19 cellular contexts compared by ENCODE assay signal in the genomic region with DNA sequence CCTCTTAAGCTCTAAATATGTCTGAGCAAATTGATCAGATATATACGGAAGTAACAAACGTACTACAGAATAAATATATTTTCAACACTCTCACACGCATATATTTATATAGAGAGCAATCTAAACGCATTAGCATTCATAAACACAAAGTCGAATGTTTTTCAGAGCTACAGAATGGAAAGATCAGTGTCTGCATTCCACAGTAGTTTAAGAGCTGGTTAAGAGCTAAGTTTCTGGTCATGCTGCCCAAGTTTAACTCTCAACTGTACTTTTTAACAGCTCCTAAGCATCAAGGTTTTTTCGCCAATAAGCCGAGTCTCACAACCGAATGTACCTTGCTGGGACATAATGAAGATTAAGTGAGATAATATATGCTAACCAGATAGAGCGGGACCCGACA. TPM values are rescaled to one million over a fixed set of nuclear protein-coding genes. Genes with fewer than 3 reads are reported as not detected.
DNase-seq lines count a peak whose midpoint lies in the region; ATAC-seq and TF ChIP-seq lines count a peak whose summit lies in the region.
"Had no signal": no experiment of that assay in that cellular context is flagged by ENCODE, and none has a peak within 500 bp of the region (broad histone marks: within the 10 kb centered on the region; RNA-seq: fewer than 3 reads in every experiment).

No MANE protein-coding gene starts in this region.

- no peaks in the 10 kb centered on the region for H3K27me3 ChIP-seq in SK-N-SH (ENCODE audit: insufficient read depth)
- no peaks in the 10 kb centered on the region for H3K27me3 ChIP-seq in left lung
- H3K27me3 ChIP-seq in upper lobe of right lung: no peaks in the 10 kb centered on the region
- H3K27me3 ChIP-seq in GM23338 (ENCODE audit: insufficient read depth): no peaks in the 10 kb centered on the region
- H3K27me3 ChIP-seq: BLaER1 treated with 17β-estradiol and CSF1 and Interleukin-3, amounts not matched to agents 10 nM and 100 nM had no signal

- no peaks in the 10 kb centered on the region for H3K4me1 Mint-ChIP-seq in activated CD8-positive, alpha-beta T cell treated with anti-CD3 and anti-CD28 coated beads for 36 hours (ENCODE audit: low read depth)
- no peaks in the 10 kb centered on the region for H3K4me1 Mint-ChIP-seq in GM23338
- H3K4me1 Mint-ChIP-seq: B cell had no signal

- no peaks in the 10 kb centered on the region for H3K9me3 ChIP-seq in SK-N-SH
- H3K9me3 ChIP-seq in left lung: no peaks in the 10 kb centered on the region
- H3K9me3 ChIP-seq in upper lobe of right lung: no peaks in the 10 kb centered on the region
- H3K9me3 ChIP-seq: A549, Caco-2 had no signal

- H3K27me3 Mint-ChIP-seq in activated CD8-positive, alpha-beta T cell treated with anti-CD3 and anti-CD28 coated beads for 36 hours: no peaks in the 10 kb centered on the region
- no peaks in the 10 kb centered on the region for H3K27me3 Mint-ChIP-seq in GM23338 (ENCODE audit: insufficient read depth, low read depth, poor library complexity)
- H3K27me3 Mint-ChIP-seq: CD4-positive, alpha-beta T cell had no signal

- no peak for ATAC-seq in SK-N-SH treated with all-trans-retinoic acid at 6 μM for 48 hours
- peak; percentile 81 for ATAC-seq in left lung
- peak; percentile 31 for ATAC-seq in upper lobe of right lung
- no peak for ATAC-seq in activated CD8-positive, alpha-beta T cell treated with anti-CD3 and anti-CD28 coated beads for 36 hours
- ATAC-seq in GM23338: no peak
- ATAC-seq: A549; CD8-positive, alpha-beta T cell had no signal

- no peak overlapping the region for H3K27ac ChIP-seq in SK-N-SH (ENCODE audit: low read depth in 2 of 2, low read length in 1 of 2)
- no peak overlapping the region for H3K27ac ChIP-seq in left lung
- H3K27ac ChIP-seq in upper lobe of right lung: no peak overlapping the region
- H3K27ac ChIP-seq in GM23338 (ENCODE audit: low read depth): no peak overlapping the region
- H3K27ac ChIP-seq: 22Rv1; A549; BLaER1 treated with 17β-estradiol and CSF1 and Interleukin-3, amounts not matched to agents 10 nM and 100 nM; C4-2B had no signal

- TF ChIP-seq EP300 in SK-N-SH (IDR thresholded peaks at IDR 0.05; ENCODE audit: borderline replicate concordance in 1 of 2, low read depth in 1 of 2, low read length in 1 of 2): no peak

- H2AFZ ChIP-seq in SK-N-SH (ENCODE audit: low read depth): no peak overlapping the region
- H2AFZ ChIP-seq in GM23338: no peak overlapping the region

- no peak for TF ChIP-seq RAD21 in SK-N-SH (IDR thresholded peaks at IDR 0.05; ENCODE audit: low read length)

- H3K4me3 Mint-ChIP-seq in activated CD8-positive, alpha-beta T cell treated with anti-CD3 and anti-CD28 coated beads for 36 hours: no peak overlapping the region
- no peak overlapping the region for H3K4me3 Mint-ChIP-seq in GM23338
- H3K4me3 Mint-ChIP-seq: B cell; CD4-positive, alpha-beta T cell; CD8-positive, alpha-beta T cell had no signal

- H3K27ac Mint-ChIP-seq in activated CD8-positive, alpha-beta T cell treated with anti-CD3 and anti-CD28 coated beads for 36 hours: no peak overlapping the region
- no peak overlapping the region for H3K27ac Mint-ChIP-seq in GM23338
- H3K27ac Mint-ChIP-seq: B cell; CD4-positive, alpha-beta T cell; CD8-positive, alpha-beta T cell had no signal

- no peak for DNase-seq in SK-N-SH
- DNase-seq in left lung: no peak
- DNase-seq in upper lobe of right lung: no peak
- no peak for DNase-seq in activated CD8-positive, alpha-beta T cell treated with anti-CD3 and anti-CD28 coated beads for 36 hours
- DNase-seq in GM23338 (ENCODE audit: low spot score): no peak
- no peak for DNase-seq in lower leg skin (ENCODE audit: low spot score in 2 of 2)
- DNase-seq: AML-193; Caco-2; Calu3; CD4-positive, alpha-beta T cell; CD8-positive, alpha-beta T cell; DMS79 treated with DMSO at 0.1 percent for 48 hours; GF-D8 had no signal

- H3K9me2 ChIP-seq in SK-N-SH (no peaks in the 10 kb centered on the region), GM23338 (ENCODE audit: insufficient read depth) (peaks cover 6% of the 10 kb centered on the region; the same call in 1 of the 2 replicates)

- no peak overlapping the region for H3K9ac ChIP-seq in SK-N-SH
- H3K9ac ChIP-seq: BLaER1 treated with 17β-estradiol and CSF1 and Interleukin-3, amounts not matched to agents 10 nM and 100 nM had no signal

- POLR2A ChIA-PET in SK-N-SH (lab: Yijun Ruan, JAX): no interaction called here
- POLR2A ChIA-PET in activated CD8-positive, alpha-beta T cell treated with anti-CD3 and anti-CD28 coated beads for 36 hours (lab: Charles Lee): no interaction called here

- intact Hi-C loops in left lung (cut with DNase I): no loop called here
- intact Hi-C loops in upper lobe of right lung (cut with DNase I): no loop called here
- intact Hi-C loops in activated CD8-positive, alpha-beta T cell treated with anti-CD3 and anti-CD28 coated beads for 36 hours (cut with micrococcal nuclease): no loop called here
- intact Hi-C loops in lower leg skin (cut with DNase I; ENCODE audit: low total_unique reads): no loop called here

- H3K4me3 ChIP-seq in SK-N-SH (ENCODE audit: low read depth in 2 of 2, low read length in 1 of 2) (no peak overlapping the region), left lung (no peak overlapping the region), upper lobe of right lung (no peak overlapping the region), GM23338 (no peak overlapping the region), lower leg skin (ENCODE audit: low read depth, poor library complexity, severe bottlenecking) (no peak overlapping the region)
- H3K4me3 ChIP-seq: A549; BLaER1 treated with 17β-estradiol and CSF1 and Interleukin-3, amounts not matched to agents 10 nM and 100 nM had no signal

- peaks cover 8% of the 10 kb centered on the region for H3K9me3 Mint-ChIP-seq in activated CD8-positive, alpha-beta T cell treated with anti-CD3 and anti-CD28 coated beads for 36 hours
- H3K9me3 Mint-ChIP-seq in GM23338: no peaks in the 10 kb centered on the region

- H3K36me3 ChIP-seq in SK-N-SH (replicated peaks in 1 of 2; ENCODE audit: control insufficient read depth in 1 of 2, insufficient read depth in 2 of 2, low read length in 1 of 2): peaks cover 19 to 23% of the 10 kb centered on the region in 2 experiments
- no peaks in the 10 kb centered on the region for H3K36me3 ChIP-seq in left lung
- peaks cover 10% of the 10 kb centered on the region for H3K36me3 ChIP-seq in upper lobe of right lung
- H3K36me3 ChIP-seq in GM23338 (ENCODE audit: insufficient read depth): no peaks in the 10 kb centered on the region

- H3K4me1 ChIP-seq in SK-N-SH (ENCODE audit: control insufficient read depth in 1 of 2, insufficient read depth in 2 of 2, low read depth in 1 of 2, low read length in 1 of 2): peaks cover 0 to 10% of the 10 kb centered on the region in 2 experiments; a peak in 1 of 4 replicates
- H3K4me1 ChIP-seq in left lung: peaks cover 0 to 4% of the 10 kb centered on the region in 2 donors
- no peaks in the 10 kb centered on the region for H3K4me1 ChIP-seq in upper lobe of right lung
- no peaks in the 10 kb centered on the region for H3K4me1 ChIP-seq in GM23338 (ENCODE audit: insufficient read depth)

- WGBS in SK-N-SH (ENCODE audit: low lambda C conversion rate): 96% methylated on average over 10 of the region's 10 CpGs
- WGBS in lower leg skin, 2 donors: 73% methylated on average over 10 of the region's 10 CpGs

- H4K20me1 ChIP-seq in SK-N-SH (ENCODE audit: insufficient read depth) (no peaks in the 10 kb centered on the region), GM23338 (replicated peaks; ENCODE audit: insufficient read depth) (no peaks in the 10 kb centered on the region)
- H4K20me1 ChIP-seq: BLaER1 treated with 17β-estradiol and CSF1 and Interleukin-3, amounts not matched to agents 10 nM and 100 nM had no signal

- TF ChIP-seq POLR2A in lower leg skin (IDR thresholded peaks at IDR 0.05): no peak

- CTCF ChIA-PET in SK-N-SH (lab: Yijun Ruan, JAX): interaction anchor here (0.6 kb wide), 1 partner anchor 38 kb away, joined by 3 read pairs; no protein-coding TSS in a partner anchor
- CTCF ChIA-PET in activated CD8-positive, alpha-beta T cell treated with anti-CD3 and anti-CD28 coated beads for 36 hours (lab: Charles Lee): interaction anchor here (1.1 to 2.0 kb wide), 2 partner anchors 10 kb away, joined by 4 to 6 read pairs; no protein-coding TSS in a partner anchor

- H3K4me2 ChIP-seq in SK-N-SH: no peak overlapping the region
- no peak overlapping the region for H3K4me2 ChIP-seq in GM23338
- H3K4me2 ChIP-seq: A549; BLaER1 treated with 17β-estradiol and CSF1 and Interleukin-3, amounts not matched to agents 10 nM and 100 nM had no signal

- H3K79me2 ChIP-seq in SK-N-SH (ENCODE audit: insufficient read depth): no peaks in the 10 kb centered on the region
- no peaks in the 10 kb centered on the region for H3K79me2 ChIP-seq in GM23338 (replicated peaks; ENCODE audit: insufficient read depth)

- TF ChIP-seq CTCF in SK-N-SH (IDR thresholded peaks at IDR 0.05) (no peak), left lung (IDR thresholded peaks at IDR 0.05) (no peak), upper lobe of right lung (IDR thresholded peaks at IDR 0.05) (no peak), GM23338 (conservative IDR thresholded peaks at IDR 0.05; ENCODE audit: low read depth in 2 of 2) (no peak), lower leg skin (IDR thresholded peaks at IDR 0.05) (no peak)
- TF ChIP-seq CTCF in activated CD8-positive, alpha-beta T cell treated with anti-CD3 and anti-CD28 coated beads for 36 hours (IDR thresholded peaks at IDR 0.05): no peak

- H3K36me3 Mint-ChIP-seq in activated CD8-positive, alpha-beta T cell treated with anti-CD3 and anti-CD28 coated beads for 36 hours (ENCODE audit: low read depth): no peaks in the 10 kb centered on the region
- H3K36me3 Mint-ChIP-seq in GM23338 (ENCODE audit: low read depth): no peaks in the 10 kb centered on the region

- H3F3A ChIP-seq in SK-N-SH (replicated peaks; ENCODE audit: insufficient read depth): peaks cover 38% of the 10 kb centered on the region
- no peaks in the 10 kb centered on the region for H3F3A ChIP-seq in GM23338 (replicated peaks; ENCODE audit: low read depth)

TF ChIP-seq in SK-N-SH, 30 proteins besides CTCF, POLR2A, EP300 and RAD21 (continues in another document):
- TF ChIP-seq POLR2AphosphoS5 (IDR thresholded peaks at IDR 0.05; ENCODE audit: low read depth, low read length): 0 out of 2 replicates have a peak, but pooled peaks have one; percentile 27

TF ChIP-seq in SK-N-SH treated with all-trans-retinoic acid at 6 μM for 48 hours, 23 proteins besides CTCF, POLR2A, EP300 and RAD21:
- no peak for TF ChIP-seq ISL1 (CRISPR knock-in tag; IDR thresholded peaks at IDR 0.05)

TF ChIP-seq in GM23338, 12 proteins besides CTCF, POLR2A, EP300 and RAD21 (continues in another document):
- no peak for TF ChIP-seq POLR2AphosphoS5 (IDR thresholded peaks at IDR 0.05; ENCODE audit: low read depth)

RNA-seq across cellular contexts. Expression of a gene that starts 36.7 kb away (rescaled TPM):
- polyA plus RNA-seq in SK-N-SH (2012; rRNA removed) (6.5 and 10.0 TPM in 2 replicates), GM23338 (2016; fragmentation: Nextera tagmentation; extraction: Ambion mirVana) (10.4 and 11.3 TPM in 2 replicates)
- 10.4 and 11.5 TPM in 2 replicates for polyA plus RNA-seq in SK-N-SH (2012; cell fraction: cytosol; rRNA removed)
- polyA plus RNA-seq in SK-N-SH (2012; cell fraction: nucleus; rRNA removed): 3.7 and 8.1 TPM in 2 replicates
- total RNA-seq in left lung (10 to 100 TPM; 49.9 to 53.5 TPM), upper lobe of right lung (60.5 TPM), lower leg skin (10 to 100 TPM in 2 of 4 donors, 1 to 10 TPM in 2; 8.4 to 14.8 (median 10.3) TPM)
- 10 to 100 TPM; 19.8 to 21.5 TPM for total RNA-seq in activated CD8-positive, alpha-beta T cell treated with anti-CD3 and anti-CD28 coated beads for 36 hours
- 35.3 and 36.4 TPM in 2 replicates for total RNA-seq in GM23338 (2014; rRNA removed; shearing (Covaris generic))

Comparison
In these comparisons a context has a peak if more than half of its experiments do, and no peak if none do; other contexts are left out.
1. ATAC-seq: peak in left lung (single experiment) and upper lobe of right lung (single experiment); none in SK-N-SH treated with all-trans-retinoic acid at 6 μM for 48 hours (single experiment), activated CD8-positive, alpha-beta T cell treated with anti-CD3 and anti-CD28 coated beads for 36 hours (single experiment) and GM23338 (single experiment).